ENCODE assay signal across 8 cellular contexts in the genomic region with DNA sequence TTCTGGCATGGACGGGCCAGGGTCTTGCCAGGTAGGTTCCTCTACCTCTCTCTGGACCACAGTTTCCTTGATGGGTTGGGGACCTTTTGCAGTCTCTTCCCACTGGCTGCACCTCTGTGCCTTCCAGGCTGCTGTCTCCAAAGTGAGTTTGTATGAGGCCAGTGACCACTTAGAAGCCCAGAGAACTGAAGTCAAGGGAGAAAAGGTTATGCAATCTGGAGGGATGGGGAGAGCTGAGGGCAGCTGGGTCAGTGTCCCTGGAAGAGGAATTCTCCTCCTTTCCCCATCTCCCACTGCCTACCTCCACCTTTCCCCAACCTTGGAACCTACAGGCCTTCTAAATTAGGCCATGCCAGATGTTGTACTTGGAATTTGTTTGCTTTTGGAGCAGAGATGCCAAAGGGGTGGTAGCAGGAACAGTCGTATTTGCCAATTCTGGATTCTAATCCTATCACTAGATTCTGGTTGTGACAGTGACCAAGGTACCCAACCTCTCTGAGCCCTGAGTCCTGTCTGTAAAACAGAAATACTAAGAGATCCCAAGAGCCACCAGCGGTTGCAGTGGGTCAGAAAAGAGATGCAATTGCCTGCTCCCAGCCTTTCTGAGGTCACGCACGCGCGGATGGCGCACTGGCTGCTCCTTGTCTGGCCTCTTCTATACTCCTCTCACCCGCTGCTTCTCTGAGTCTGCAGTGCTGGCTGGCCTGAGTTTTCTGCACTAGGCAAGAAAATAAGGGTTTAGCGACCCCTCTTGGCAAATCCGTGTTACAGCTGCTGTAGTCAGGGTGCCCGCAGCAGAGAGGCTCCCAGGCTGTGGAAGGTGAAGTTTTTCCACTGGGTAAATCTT. TPM values are rescaled to one million over a fixed set of nuclear protein-coding genes. Genes with fewer than 3 reads are reported as not detected.
DNase-seq lines count a peak whose midpoint lies in the region; ATAC-seq and TF ChIP-seq lines count a peak whose summit lies in the region.

No MANE protein-coding gene starts in this region.

- H3K4me1 Mint-ChIP-seq in stimulated activated memory B cell treated with anti-CD40 and anti-IgM and Interleukin-4, amounts not matched to agents 10 μg/mL and 1 μg/mL and 100 μg/mL, for 72 hours: no peaks in the 10 kb centered on the region

- H3K36me3 ChIP-seq in colonic mucosa: no peaks in the 10 kb centered on the region

- TF ChIP-seq CTCF in colonic mucosa (IDR thresholded peaks at IDR 0.05): peak; percentile 65

- DNase-seq in GDM1 (lab: John Stamatoyannopoulos, UW) (peak; percentile 14), HCEC 1CT (peak; percentile 85), NCI-H1105 treated with DMSO at 0.1 percent for 48 hours (lab: John Stamatoyannopoulos, UW) (peak; percentile 18), SK-N-DZ (ENCODE audit: low spot score) (peak; percentile 90), colonic mucosa (peak; percentile 59)
- DNase-seq in stimulated activated CD4-positive, alpha-beta T cell treated with anti-CD3 and anti-CD28 coated beads, Interleukin-4, amount 100 ng/mL, for 24 hours: peak; percentile 11

- no peak overlapping the region for H3K4me3 ChIP-seq in colonic mucosa

- no peaks in the 10 kb centered on the region for H3K9me3 ChIP-seq in colonic mucosa

- peaks cover 33% of the 10 kb centered on the region for H3K27me3 Mint-ChIP-seq in stimulated activated memory B cell treated with anti-CD40 and anti-IgM and Interleukin-4, amounts not matched to agents 10 μg/mL and 1 μg/mL and 100 μg/mL, for 72 hours

- H3K4me1 ChIP-seq in colonic mucosa: no peaks in the 10 kb centered on the region

- intact Hi-C loops in colonic mucosa (cut with DNase I): loop anchor here (5.0 kb wide), 2 partner anchors 95 to 140 kb away; a partner anchor contains a TSS

- peaks cover 5% of the 10 kb centered on the region for H3K36me3 Mint-ChIP-seq in stimulated activated memory B cell treated with anti-CD40 and anti-IgM and Interleukin-4, amounts not matched to agents 10 μg/mL and 1 μg/mL and 100 μg/mL, for 72 hours

- no peak overlapping the region for H3K4me3 Mint-ChIP-seq in stimulated activated memory B cell treated with anti-CD40 and anti-IgM and Interleukin-4, amounts not matched to agents 10 μg/mL and 1 μg/mL and 100 μg/mL, for 72 hours

- no peak overlapping the region for H3K9ac ChIP-seq in colonic mucosa (ENCODE audit: low read depth in 2 of 2, low read length in 2 of 2)

- no peaks in the 10 kb centered on the region for H3K27me3 ChIP-seq in colonic mucosa
- no peaks in the 10 kb centered on the region for H3K27me3 ChIP-seq in layer of hippocampus (ENCODE audit: control insufficient read depth, insufficient read depth, low read length)

- H3K27ac ChIP-seq in colonic mucosa (no peak overlapping the region), layer of hippocampus (ENCODE audit: low read depth, low read length) (peak overlapping the region; percentile 44)

- H3K27ac Mint-ChIP-seq in stimulated activated memory B cell treated with anti-CD40 and anti-IgM and Interleukin-4, amounts not matched to agents 10 μg/mL and 1 μg/mL and 100 μg/mL, for 72 hours: no peak overlapping the region

- ATAC-seq in stimulated activated memory B cell treated with anti-CD40 and anti-IgM and Interleukin-4, amounts not matched to agents 10 μg/mL and 1 μg/mL and 100 μg/mL, for 72 hours: no peak

- peaks cover 6% of the 10 kb centered on the region for H3K9me3 Mint-ChIP-seq in stimulated activated memory B cell treated with anti-CD40 and anti-IgM and Interleukin-4, amounts not matched to agents 10 μg/mL and 1 μg/mL and 100 μg/mL, for 72 hours

RNA-seq across cellular contexts. Expression of a gene that starts 10.7 kb away (rescaled TPM):
- not detected in 2 replicates for polyA plus RNA-seq in SK-N-DZ (2014; cell fraction: cytosol; rRNA removed)
- polyA plus RNA-seq in SK-N-DZ (2014; cell fraction: nucleus; rRNA removed): not detected in 2 replicates
- total RNA-seq in colonic mucosa: not detected

RNA-seq across cellular contexts. Expression of a gene that starts 29.0 kb away (rescaled TPM):
- not detected in 2 replicates for polyA plus RNA-seq in SK-N-DZ (2014; cell fraction: cytosol; rRNA removed)
- polyA plus RNA-seq in SK-N-DZ (2014; cell fraction: nucleus; rRNA removed): 0.35 TPM in 1 of 2 replicates, not detected in the other
- total RNA-seq in colonic mucosa: 10 to 100 TPM in 1 of 2 donors, 1 to 10 TPM in 1; 9.2 to 20.0 TPM

RNA-seq across cellular contexts. Expression of a gene that starts 58.4 kb away (rescaled TPM):
- polyA plus RNA-seq in SK-N-DZ (2014; cell fraction: cytosol; rRNA removed): 38.3 and 45.8 TPM in 2 replicates
- 18.4 and 22.8 TPM in 2 replicates for polyA plus RNA-seq in SK-N-DZ (2014; cell fraction: nucleus; rRNA removed)
- total RNA-seq in colonic mucosa: 10 to 100 TPM; 53.2 to 54.7 TPM

Comparison
In these comparisons a context has a peak if more than half of its experiments do, and no peak if none do; other contexts are left out.
1. DNase-seq: peak in every context shown above with its lines; median percentile 90 in SK-N-DZ; 85 in HCEC 1CT; 59 in colonic mucosa; 18 in NCI-H1105 treated with DMSO at 0.1 percent for 48 hours; 14 in GDM1; 11 in stimulated activated CD4-positive, alpha-beta T cell treated with anti-CD3 and anti-CD28 coated beads, Interleukin-4, amount 100 ng/mL, for 24 hours.